13 cellular contexts compared by ENCODE assay signal in genomic region chr2:20455076-20455587, GRCh38. TPM values are rescaled to one million over a fixed set of nuclear protein-coding genes. Genes with fewer than 3 reads are reported as not detected.
DNase-seq lines count a peak whose midpoint lies in the region; ATAC-seq and TF ChIP-seq lines count a peak whose summit lies in the region.
"Had no signal": no experiment of that assay in that cellular context is flagged by ENCODE, and none has a peak within 500 bp of the region (broad histone marks: within the 10 kb centered on the region; RNA-seq: fewer than 3 reads in every experiment).

No MANE protein-coding gene starts in this region.

- TF ChIP-seq EP300 in stomach (IDR thresholded peaks at IDR 0.05) = no peak

- H3K27ac ChIP-seq in right atrium auricular region (peak overlapping the region in 1 of 2 donors; percentile 52), left ventricle myocardium inferior (replicated peaks) (no peak overlapping the region), stomach (peak overlapping the region in 4 of 5 donors; percentile 75 to 84 (median 80))

- intact Hi-C loops in left ventricle myocardium inferior (cut with micrococcal nuclease) = no loop called here
- intact Hi-C loops in stomach (cut with DNase I; ENCODE audit: low total_unique reads) = no loop called here

- ATAC-seq in left lobe of liver (no peak), GM19455 (IDR thresholded peaks at IDR 0.05; ENCODE audit: unreplicated experiment) (no peak)
- ATAC-seq: HCT116 had no signal

- peak; percentile 43 for DNase-seq in right atrium auricular region (ENCODE audit: low spot score)
- DNase-seq in left ventricle myocardium inferior = no peak
- DNase-seq in left lobe of liver (ENCODE audit: low spot score) = peak; percentile 6
- DNase-seq in stomach = no peak
- no peak for DNase-seq in NCI-H524 treated with DMSO at 0.1 percent for 48 hours (lab: John Stamatoyannopoulos, UW)
- DNase-seq in stimulated activated CD4-positive, alpha-beta T cell treated with anti-CD3 and anti-CD28 coated beads, Interleukin-4, amount 100 ng/mL, for 24 hours = no peak
- DNase-seq: Caco-2, NCI-H1417, NCI-H1930, NCI-H2171 had no signal

- H3K36me3 ChIP-seq in right atrium auricular region (no peaks in the 10 kb centered on the region), left ventricle myocardium inferior (no peaks in the 10 kb centered on the region), stomach (no peaks in the 10 kb centered on the region)
- H3K36me3 ChIP-seq: Peyer's patch had no signal

- H3K9me3 ChIP-seq in right atrium auricular region (no peaks in the 10 kb centered on the region), left ventricle myocardium inferior (replicated peaks) (no peaks in the 10 kb centered on the region), stomach (no peaks in the 10 kb centered on the region)
- H3K9me3 ChIP-seq: Caco-2, Peyer's patch had no signal

- TF ChIP-seq CTCF in right atrium auricular region (IDR thresholded peaks at IDR 0.05) = no peak
- no peak for TF ChIP-seq CTCF in left ventricle myocardium inferior (IDR thresholded peaks at IDR 0.05; ENCODE audit: borderline replicate concordance)
- TF ChIP-seq CTCF in stomach (IDR thresholded peaks at IDR 0.05) = no peak

- 88 to 93% (median 92%) methylated on average over 3 of the region's 3 CpGs for WGBS in stomach, 5 donors

- no peak for TF ChIP-seq POLR2A in stomach (IDR thresholded peaks at IDR 0.05)

- H3K4me3 ChIP-seq in right atrium auricular region = no peak overlapping the region
- H3K4me3 ChIP-seq in left ventricle myocardium inferior = no peak overlapping the region
- H3K4me3 ChIP-seq in stomach = no peak overlapping the region
- H3K4me3 ChIP-seq: Peyer's patch had no signal

- no peaks in the 10 kb centered on the region for H3K27me3 ChIP-seq in right atrium auricular region
- H3K27me3 ChIP-seq in left ventricle myocardium inferior (ENCODE audit: low read depth) = no peaks in the 10 kb centered on the region
- no peaks in the 10 kb centered on the region for H3K27me3 ChIP-seq in stomach
- H3K27me3 ChIP-seq: Peyer's patch had no signal

- H3K4me1 ChIP-seq in right atrium auricular region (peaks cover 0 to 22% of the 10 kb centered on the region in 2 donors), left ventricle myocardium inferior (peaks cover 28% of the 10 kb centered on the region), stomach (peaks cover 28 to 64% (median 47%) of the 10 kb centered on the region in 4 donors)
- H3K4me1 ChIP-seq: Peyer's patch had no signal

RNA-seq across cellular contexts. Expression of gene RHOB, which starts 8.3 kb away (rescaled TPM):
- total RNA-seq in right atrium auricular region = 100 to 1,000 TPM; 471 to 664 TPM
- total RNA-seq in left ventricle myocardium inferior = 193 TPM
- total RNA-seq in left lobe of liver = 250 TPM
- 1,000 to 10,000 TPM in 1 of 5 donors, 100 to 1,000 TPM in 4; 353 to 1,146 (median 607) TPM for total RNA-seq in stomach
- 100 to 1,000 TPM; 143 to 327 (median 145) TPM for polyA plus RNA-seq in stomach

Comparison
In these comparisons a context has a peak if more than half of its experiments do, and no peak if none do; other contexts are left out.
1. DNase-seq: peak in right atrium auricular region (single experiment) and left lobe of liver (single experiment); none in left ventricle myocardium inferior (single experiment), stomach (single experiment), NCI-H524 treated with DMSO at 0.1 percent for 48 hours (single experiment) and stimulated activated CD4-positive, alpha-beta T cell treated with anti-CD3 and anti-CD28 coated beads, Interleukin-4, amount 100 ng/mL, for 24 hours (single experiment).